In the genomic region with DNA sequence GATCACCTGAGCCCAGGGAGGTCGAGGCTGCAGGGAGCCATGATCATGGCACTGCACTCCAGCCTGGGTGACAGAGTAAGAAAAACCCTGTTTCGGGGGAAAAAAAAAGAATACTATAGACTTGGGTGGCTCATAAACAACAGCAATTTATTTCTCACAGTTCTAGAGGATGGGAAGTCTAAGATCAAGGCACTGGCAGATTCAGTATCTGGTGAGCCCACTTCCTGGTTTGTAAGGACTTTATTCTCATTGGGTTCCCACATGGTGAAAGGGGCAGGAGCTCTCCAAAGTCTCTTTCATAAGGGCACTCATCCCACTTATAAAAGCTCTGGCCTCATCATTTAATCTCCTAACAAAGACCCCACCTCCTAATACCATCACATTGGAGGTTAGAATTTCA, we compare ENCODE assay signal across 12 cellular contexts.
"Had no signal": no experiment of that assay in that cellular context is flagged by ENCODE, and none has a peak within 500 bp of the region (broad histone marks: within the 10 kb centered on the region; RNA-seq: fewer than 3 reads in every experiment).

No MANE protein-coding gene starts in this region.

- H3K27me3 ChIP-seq: ascending aorta, spleen, tibial nerve, vagina had no signal

- H3K9me3 ChIP-seq: ascending aorta, psoas muscle, spleen, tibial nerve, vagina had no signal

- H3K27ac ChIP-seq: ascending aorta, psoas muscle, spleen, tibial nerve, vagina had no signal

- ATAC-seq: activated CD4-positive, CD25-positive, alpha-beta regulatory T cell treated with anti-CD3 and anti-CD28 coated beads, Interleukin-2, amount 50 U/mL, for 24 hours; esophagus mucosa; psoas muscle; sciatic nerve; stimulated activated memory B cell treated with anti-CD40 and anti-IgM and Interleukin-4, amounts not matched to agents 10 μg/mL and 1 μg/mL and 100 μg/mL, for 72 hours had no signal

- H3K4me3 Mint-ChIP-seq: nephron; stimulated activated memory B cell treated with anti-CD40 and anti-IgM and Interleukin-4, amounts not matched to agents 10 μg/mL and 1 μg/mL and 100 μg/mL, for 72 hours had no signal

- H3K9me3 Mint-ChIP-seq: nephron; stimulated activated memory B cell treated with anti-CD40 and anti-IgM and Interleukin-4, amounts not matched to agents 10 μg/mL and 1 μg/mL and 100 μg/mL, for 72 hours had no signal

- H3K27ac Mint-ChIP-seq: nephron; stimulated activated memory B cell treated with anti-CD40 and anti-IgM and Interleukin-4, amounts not matched to agents 10 μg/mL and 1 μg/mL and 100 μg/mL, for 72 hours had no signal

- H3K4me1 Mint-ChIP-seq: nephron had no signal

- H3K4me3 ChIP-seq: ascending aorta, psoas muscle, spleen, tibial nerve, vagina had no signal

- H3K27me3 Mint-ChIP-seq: stimulated activated memory B cell treated with anti-CD40 and anti-IgM and Interleukin-4, amounts not matched to agents 10 μg/mL and 1 μg/mL and 100 μg/mL, for 72 hours had no signal

- H3K4me1 ChIP-seq: ascending aorta, psoas muscle had no signal

- DNase-seq: psoas muscle; spleen; stimulated activated CD4-positive, alpha-beta T cell treated with anti-CD3 and anti-CD28 coated beads, Interleukin-1b, Interleukin-23, amount 100 ng/mL, for 48 hours; T-helper 2 cell had no signal
